In genomic region chr13:91401916-91402315, GRCh38 we compare ENCODE assay signal across 18 cellular contexts. TPM values are rescaled to one million over a fixed set of nuclear protein-coding genes. Genes with fewer than 3 reads are reported as not detected.
DNase-seq lines count a peak whose midpoint lies in the region; TF ChIP-seq lines count a peak whose summit lies in the region.
"Had no signal": no experiment of that assay in that cellular context is flagged by ENCODE, and none has a peak within 500 bp of the region (broad histone marks: within the 10 kb centered on the region; RNA-seq: fewer than 3 reads in every experiment).

No MANE protein-coding gene starts in this region.

- H3K4me3 ChIP-seq in SU-DHL-6 (ENCODE audit: insufficient read depth, low read length, poor library complexity, severe bottlenecking) (no peak overlapping the region), vagina (no peak overlapping the region), esophagus squamous epithelium (no peak overlapping the region)
- H3K4me3 ChIP-seq: BLaER1, GM23248 had no signal

- no peaks in the 10 kb centered on the region for H3K79me2 ChIP-seq in SU-DHL-6 (ENCODE audit: insufficient read depth, low read length)

- DNase-seq in Kasumi-1 (lab: John Stamatoyannopoulos, UW) = peak; percentile 63 to 77
- peak; percentile 86 for DNase-seq in NOMO-1 treated with DMSO at 0.1 percent for 48 hours (lab: John Stamatoyannopoulos, UW; ENCODE audit: unreplicated experiment)
- no peak for DNase-seq in nephron progenitor cell
- no peak for DNase-seq in vagina (ENCODE audit: extremely low spot score in 2 of 2)
- no peak for DNase-seq in esophagus squamous epithelium (lab: John Stamatoyannopoulos, UW)
- no peak for DNase-seq in HuH-7 (ENCODE audit: low spot score)
- DNase-seq: CD8-positive, alpha-beta memory T cell; DMS79 treated with DMSO at 0.1 percent for 48 hours; GM23248; HCEC 1CT; NCI-H1417; NCI-H1930; NCI-H2171 treated with DMSO at 0.1 percent for 48 hours; NCI-H446 treated with DMSO at 0.1 percent for 48 hours; Right ventricle myocardium superior; T-helper 2 cell had no signal

- no peaks in the 10 kb centered on the region for H4K20me1 ChIP-seq in SU-DHL-6 (ENCODE audit: low read depth, low read length)
- H4K20me1 ChIP-seq: BLaER1 had no signal

- TF ChIP-seq CTCF in SU-DHL-6 (IDR thresholded peaks at IDR 0.05; ENCODE audit: insufficient read depth, low read length, poor library complexity, severe bottlenecking) (no peak), nephron progenitor cell (IDR thresholded peaks at IDR 0.05) (no peak), vagina (IDR thresholded peaks at IDR 0.05) (no peak), esophagus squamous epithelium (IDR thresholded peaks at IDR 0.05) (no peak)

- H3K4me2 ChIP-seq in SU-DHL-6 (ENCODE audit: low read depth, low read length, poor library complexity, severe bottlenecking) = peak overlapping the region; percentile 6
- H3K4me2 ChIP-seq: BLaER1 had no signal

- peaks cover 38% of the 10 kb centered on the region for H3K4me1 Mint-ChIP-seq in nephron progenitor cell

- H3K4me3 Mint-ChIP-seq in nephron progenitor cell = peak overlapping the region; percentile 47
- H3K4me3 Mint-ChIP-seq: CD8-positive, alpha-beta memory T cell had no signal

- no peak overlapping the region for H3K27ac Mint-ChIP-seq in nephron progenitor cell
- H3K27ac Mint-ChIP-seq: CD8-positive, alpha-beta memory T cell had no signal

- TF ChIP-seq POLR2A in vagina (IDR thresholded peaks at IDR 0.05) = no peak
- no peak for TF ChIP-seq POLR2A in esophagus squamous epithelium (IDR thresholded peaks at IDR 0.05)

- 0 out of 2 replicates have a peak, but pooled peaks cover 5% of the 10 kb centered on the region for H3F3A ChIP-seq in SU-DHL-6 (ENCODE audit: insufficient read depth)

- H3K9me3 ChIP-seq in SU-DHL-6 (ENCODE audit: insufficient read depth, low read length) (no peaks in the 10 kb centered on the region), vagina (no peaks in the 10 kb centered on the region), esophagus squamous epithelium (no peaks in the 10 kb centered on the region)

- intact Hi-C loops in vagina (cut with DNase I) = no loop called here
- intact Hi-C loops in esophagus squamous epithelium (cut with DNase I) = no loop called here

- WGBS in esophagus squamous epithelium, 2 donors = 62 to 69% methylated on average over 2 of the region's 2 CpGs

- peaks cover 17% of the 10 kb centered on the region for H3K36me3 Mint-ChIP-seq in nephron progenitor cell (ENCODE audit: low read depth)

- H3K9me3 Mint-ChIP-seq in nephron progenitor cell = peaks cover 30% of the 10 kb centered on the region

- H3K27ac ChIP-seq in SU-DHL-6 (ENCODE audit: low read depth, low read length) (no peak overlapping the region), vagina (no peak overlapping the region), esophagus squamous epithelium (no peak overlapping the region)
- H3K27ac ChIP-seq: BLaER1, GM23248 had no signal

- no peaks in the 10 kb centered on the region for H3K36me3 ChIP-seq in SU-DHL-6 (ENCODE audit: low read length)
- no peaks in the 10 kb centered on the region for H3K36me3 ChIP-seq in vagina
- H3K36me3 ChIP-seq in esophagus squamous epithelium = no peaks in the 10 kb centered on the region
- H3K36me3 ChIP-seq: BLaER1 had no signal

- no peaks in the 10 kb centered on the region for H3K27me3 ChIP-seq in SU-DHL-6 (ENCODE audit: low read length)
- H3K27me3 ChIP-seq in vagina = no peaks in the 10 kb centered on the region
- H3K27me3 ChIP-seq in esophagus squamous epithelium = peaks cover 0 to 49% (median 18%) of the 10 kb centered on the region in 4 donors

- no peak overlapping the region for H3K9ac ChIP-seq in SU-DHL-6 (ENCODE audit: low read length)
- H3K9ac ChIP-seq: BLaER1, GM23248 had no signal

- peaks cover 12% of the 10 kb centered on the region for H3K4me1 ChIP-seq in vagina
- H3K4me1 ChIP-seq in esophagus squamous epithelium = peaks cover 7 to 17% (median 8%) of the 10 kb centered on the region in 3 donors

- no peaks in the 10 kb centered on the region for H3K9me2 ChIP-seq in SU-DHL-6 (replicated peaks; ENCODE audit: insufficient read depth, low read length)

- H3K27me3 Mint-ChIP-seq in nephron progenitor cell (ENCODE audit: low read depth, poor library complexity) = peaks cover 57% of the 10 kb centered on the region

- H2AFZ ChIP-seq in SU-DHL-6 (ENCODE audit: low read depth, low read length, severe bottlenecking) = no peak overlapping the region
- H2AFZ ChIP-seq: GM23248 had no signal

RNA-seq across cellular contexts. Expression of gene GPC5, which starts 3.5 kb away (rescaled TPM):
- total RNA-seq in vagina (1.7 TPM), esophagus squamous epithelium (not detected)

RNA-seq across cellular contexts. Expression of gene MIR17HG, which starts 54.4 kb away (rescaled TPM):
- 1.7 TPM for total RNA-seq in vagina
- total RNA-seq in esophagus squamous epithelium = 10 to 100 TPM in 1 of 4 donors, 1 to 10 TPM in 2, under 1 TPM in 1; 0.95 to 21.0 (median 4.5) TPM

Comparison
In these comparisons a context has a peak if more than half of its experiments do, and no peak if none do; other contexts are left out.
1. DNase-seq: peak in Kasumi-1 (2 of 2) and NOMO-1 treated with DMSO at 0.1 percent for 48 hours (single experiment); none in nephron progenitor cell (single experiment), vagina (0 of 2), esophagus squamous epithelium (single experiment) and HuH-7 (single experiment).